In genomic region chr1:245156041-245156735, GRCh38 we compare ENCODE assay signal across 8 cellular contexts. TPM values are rescaled to one million over a fixed set of nuclear protein-coding genes. Genes with fewer than 3 reads are reported as not detected.
A peak's percentile ranks its signal among the peaks of the same experiment; 100 is the strongest.
DNase-seq lines count a peak whose midpoint lies in the region; ATAC-seq and TF ChIP-seq lines count a peak whose summit lies in the region.

No MANE protein-coding gene starts in this region.

- H3K27me3 ChIP-seq in left lung = peaks cover 0 to 73% of the 10 kb centered on the region in 2 donors

- H3K4me3 Mint-ChIP-seq in activated CD4-positive, alpha-beta T cell treated with anti-CD3 and anti-CD28 coated beads, Interleukin-2, amount 10 ng/mL, durations not matched to agents 24 days and 14 days = peak overlapping the region; percentile 84

- intact Hi-C loops in activated CD4-positive, alpha-beta T cell treated with anti-CD3 and anti-CD28 coated beads, Interleukin-2, amount 10 ng/mL, durations not matched to agents 24 days and 14 days (cut with micrococcal nuclease) = loop anchor here (5.0 to 10.0 kb wide), 6 partner anchors 184 to 1901 kb away; partner anchors contain the start of genes CEP170, COX20 and SDCCAG8
- intact Hi-C loops in left lung (cut with DNase I) = loop anchor here in 1 of 2 donors (5.0 to 10.0 kb wide), 2 partner anchors 849 to 961 kb away; no protein-coding TSS in a partner anchor

- H3K36me3 ChIP-seq in left lung = no peaks in the 10 kb centered on the region

- peaks cover 13% of the 10 kb centered on the region for H3K4me1 Mint-ChIP-seq in activated CD4-positive, alpha-beta T cell treated with anti-CD3 and anti-CD28 coated beads, Interleukin-2, amount 10 ng/mL, durations not matched to agents 24 days and 14 days

- no peak overlapping the region for H3K27ac Mint-ChIP-seq in activated CD4-positive, alpha-beta T cell treated with anti-CD3 and anti-CD28 coated beads, Interleukin-2, amount 10 ng/mL, durations not matched to agents 24 days and 14 days

- no peaks in the 10 kb centered on the region for H3K9me3 ChIP-seq in left lung

- ATAC-seq in HG03354 (IDR thresholded peaks at IDR 0.05; ENCODE audit: poor library complexity, severe bottlenecking, unreplicated experiment) (peak; percentile 93), left lung (peak; percentile 94)

- H3K27ac ChIP-seq in coronary artery (no peak overlapping the region), left lung (no peak overlapping the region)

- TF ChIP-seq CTCF in coronary artery (IDR thresholded peaks at IDR 0.05) (peak; percentile 61), left lung (IDR thresholded peaks at IDR 0.05) (peak; percentile 81)

- H3K36me3 Mint-ChIP-seq in activated CD4-positive, alpha-beta T cell treated with anti-CD3 and anti-CD28 coated beads, Interleukin-2, amount 10 ng/mL, durations not matched to agents 24 days and 14 days (ENCODE audit: low read depth) = no peaks in the 10 kb centered on the region

- peaks cover 4 to 47% of the 10 kb centered on the region in 2 donors for H3K4me1 ChIP-seq in left lung

- DNase-seq in AML-193 (lab: John Stamatoyannopoulos, UW) = peak; percentile 53 to 61
- DNase-seq in GM19238 (ENCODE audit: insufficient read length, low spot score) = peak; percentile 93
- DNase-seq in NCI-H345 treated with DMSO at 0.1 percent for 48 hours (lab: John Stamatoyannopoulos, UW; ENCODE audit: unreplicated experiment) = peak; percentile 74
- peak; percentile 95 for DNase-seq in activated CD4-positive, alpha-beta T cell treated with anti-CD3 and anti-CD28 coated beads, Interleukin-2, amount 10 ng/mL, durations not matched to agents 24 days and 14 days
- DNase-seq in coronary artery (ENCODE audit: low spot score) = no peak
- peak; percentile 87 to 95 for DNase-seq in left lung
- DNase-seq in stimulated activated CD4-positive, alpha-beta T cell treated with anti-CD3 and anti-CD28 coated beads, Interleukin-2, amount 100 ng/mL, for 24 hours = peak; percentile 77 to 89

- H3K4me3 ChIP-seq in coronary artery (peak overlapping the region; percentile 73), left lung (peak overlapping the region; percentile 39 to 48)

- H3K27me3 Mint-ChIP-seq in activated CD4-positive, alpha-beta T cell treated with anti-CD3 and anti-CD28 coated beads, Interleukin-2, amount 10 ng/mL, durations not matched to agents 24 days and 14 days = peaks cover 65% of the 10 kb centered on the region

- peaks cover 8% of the 10 kb centered on the region for H3K9me3 Mint-ChIP-seq in activated CD4-positive, alpha-beta T cell treated with anti-CD3 and anti-CD28 coated beads, Interleukin-2, amount 10 ng/mL, durations not matched to agents 24 days and 14 days

RNA-seq across cellular contexts. Expression of gene KIF26B, which starts 1.4 kb away (rescaled TPM):
- total RNA-seq in activated CD4-positive, alpha-beta T cell treated with anti-CD3 and anti-CD28 coated beads, Interleukin-2, amount 10 ng/mL, durations not matched to agents 24 days and 14 days = 0.02 and 0.07 TPM in 2 replicates
- total RNA-seq in left lung = 10 to 100 TPM in 1 of 2 donors, 1 to 10 TPM in 1; 7.6 to 28.3 TPM
